In the genomic region with DNA sequence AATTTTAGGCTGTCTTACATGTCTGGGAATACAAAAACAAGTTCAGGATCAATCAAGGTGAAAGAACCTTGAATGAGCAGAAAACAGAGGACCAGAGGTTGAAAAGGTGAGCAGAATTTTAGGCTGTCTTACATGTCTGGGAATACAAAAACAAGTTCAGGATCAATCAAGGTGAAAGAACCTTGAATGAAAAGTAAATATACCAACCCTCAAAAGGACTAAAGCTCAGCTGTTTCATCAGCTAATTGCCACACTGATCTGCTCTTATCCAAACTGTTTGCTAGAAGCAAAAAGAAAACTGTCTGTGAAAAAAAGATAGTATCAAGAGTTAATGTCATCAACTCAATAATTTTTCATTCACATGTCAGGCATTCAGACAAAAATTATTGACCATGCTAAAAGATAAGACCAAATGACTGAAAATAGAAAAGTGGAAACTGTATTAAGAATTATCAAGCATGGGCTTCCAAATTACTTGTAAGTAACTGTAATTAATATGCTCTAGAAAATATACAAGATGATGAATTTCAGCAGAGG, we compare ENCODE assay signal across 15 cellular contexts.
"Had no signal": no experiment of that assay in that cellular context is flagged by ENCODE, and none has a peak within 500 bp of the region (broad histone marks: within the 10 kb centered on the region; RNA-seq: fewer than 3 reads in every experiment).

No MANE protein-coding gene starts in this region.

- H3K4me3 Mint-ChIP-seq: naive thymus-derived CD4-positive, alpha-beta T cell; T-helper 1 cell treated with Interleukin-12 subunit alpha and Interleukin-12 subunit beta and Interleukin-4 antibody, amounts not matched to agents 30 μg/mL and 1 μg/mL, for 36 hours had no signal

- H3K9me3 ChIP-seq: psoas muscle, sigmoid colon, suprapubic skin had no signal

- H3K4me1 Mint-ChIP-seq: naive thymus-derived CD4-positive, alpha-beta T cell had no signal

- H3K36me3 ChIP-seq: brain microvascular endothelial cell, sigmoid colon had no signal

- H3K4me3 ChIP-seq: psoas muscle, sigmoid colon, suprapubic skin had no signal

- H3K27ac Mint-ChIP-seq: activated naive CD4-positive, alpha-beta T cell treated with anti-CD3 and anti-CD28 coated beads, Interleukin-2, amount 50 U/mL, for 72 hours; T-helper 1 cell treated with Interleukin-12 subunit alpha and Interleukin-12 subunit beta and Interleukin-4 antibody, amounts not matched to agents 30 μg/mL and 1 μg/mL, for 36 hours had no signal

- H3K27me3 ChIP-seq: brain microvascular endothelial cell, sigmoid colon, suprapubic skin had no signal

- H3K9me3 Mint-ChIP-seq: activated naive CD4-positive, alpha-beta T cell treated with anti-CD3 and anti-CD28 coated beads, Interleukin-2, amount 50 U/mL, for 72 hours; T-helper 1 cell treated with Interleukin-12 subunit alpha and Interleukin-12 subunit beta and Interleukin-4 antibody, amounts not matched to agents 30 μg/mL and 1 μg/mL, for 36 hours had no signal

- H3K27ac ChIP-seq: brain microvascular endothelial cell, psoas muscle, sigmoid colon, suprapubic skin had no signal

- ATAC-seq: activated naive CD4-positive, alpha-beta T cell treated with anti-CD3 and anti-CD28 coated beads, Interleukin-2, amount 50 U/mL, for 72 hours; esophagus mucosa; naive thymus-derived CD4-positive, alpha-beta T cell; psoas muscle; stimulated activated naive CD8-positive, alpha-beta T cell treated with anti-CD3 and anti-CD28 coated beads, Interleukin-15, Interleukin-2, amounts not matched to agents 100 U/mL and 50 U/mL, for 24 hours had no signal

- DNase-seq: activated CD4-positive, alpha-beta T cell treated with anti-CD3 and anti-CD28 coated beads for 48 hours; activated effector memory CD4-positive, alpha-beta T cell treated with Interleukin-2 at 50 U/mL for 16 hours; activated T-cell treated with anti-CD3 and anti-CD28 coated beads, Interleukin-2, amount 50 U/mL, for 1 hour; amygdala; brain microvascular endothelial cell; hippocampal formation; naive thymus-derived CD4-positive, alpha-beta T cell; psoas muscle; sigmoid colon; stimulated activated CD4-positive, alpha-beta T cell treated with anti-CD3 and anti-CD28 coated beads, Interleukin-12 subunit alpha, Interleukin-12 subunit beta, amount 100 ng/mL, for 4 hours; stimulated activated naive CD8-positive, alpha-beta T cell treated with anti-CD3 and anti-CD28 coated beads, Interleukin-15, Interleukin-2, amounts not matched to agents 100 U/mL and 50 U/mL, for 24 hours had no signal

- H3K27me3 Mint-ChIP-seq: naive thymus-derived CD4-positive, alpha-beta T cell had no signal

- H3K4me1 ChIP-seq: psoas muscle, suprapubic skin had no signal
